ENCODE assay signal across 8 cellular contexts in the genomic region with DNA sequence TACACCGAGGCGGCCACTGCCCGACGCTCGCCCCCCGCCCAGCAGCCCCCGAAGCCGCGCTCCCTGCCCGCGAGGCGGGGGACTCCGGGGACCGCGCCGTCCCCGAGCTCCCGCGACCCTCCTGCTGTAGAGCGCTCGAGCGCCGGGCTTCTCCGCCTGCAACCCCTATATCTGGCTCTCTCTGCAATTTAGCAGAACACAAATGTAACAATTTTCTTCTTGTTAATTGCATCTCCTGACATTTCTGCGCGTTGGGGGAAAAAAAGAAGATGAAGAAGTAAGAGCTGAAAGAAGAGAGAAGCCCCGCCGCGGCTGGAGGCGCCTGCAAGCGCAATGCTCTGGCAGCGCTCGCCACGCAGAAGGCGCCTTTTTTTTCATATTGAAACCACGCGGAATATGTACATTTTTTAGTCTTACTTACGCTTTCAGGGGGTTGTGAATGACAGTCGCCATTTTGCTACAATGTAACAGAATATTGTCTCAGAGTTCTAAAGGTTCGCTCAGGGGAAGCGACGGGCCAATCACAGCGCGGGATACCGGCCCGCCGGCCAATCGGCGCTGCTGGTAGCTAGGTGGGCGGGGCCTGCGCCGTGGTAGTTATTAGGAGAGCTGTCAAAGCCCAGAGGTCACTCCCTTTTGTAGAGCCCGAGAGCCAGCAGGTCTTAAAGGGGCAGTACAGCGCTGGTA. TPM values are rescaled to one million over a fixed set of nuclear protein-coding genes. Genes with fewer than 3 reads are reported as not detected.
DNase-seq lines count a peak whose midpoint lies in the region; ATAC-seq and TF ChIP-seq lines count a peak whose summit lies in the region.

TSS of gene DPF3 (minus strand) at position 466 of the 687 bp plus-strand sequence. CDS start at position 453, 13 bp downstream.

- ATAC-seq in HG03432 (IDR thresholded peaks at IDR 0.05; ENCODE audit: unreplicated experiment): peak; percentile 98

- no peaks in the 10 kb centered on the region for H3K36me3 ChIP-seq in kidney epithelial cell (ENCODE audit: control insufficient read depth, insufficient read depth, low read length)

- peak within 1 kb of the TSS; percentile 84 for H3K4me3 Mint-ChIP-seq in chondrocyte (ENCODE audit: unreplicated experiment)

- H3K4me3 ChIP-seq in kidney epithelial cell (ENCODE audit: low read depth, low read length): peak within 1 kb of the TSS; percentile 69

- DNase-seq in AG08396 (ENCODE audit: low spot score): peak; percentile 97
- DNase-seq in GM19238 (ENCODE audit: insufficient read length, low spot score): peak; percentile 93
- DNase-seq in NCI-H446 treated with DMSO at 0.1 percent for 48 hours (lab: John Stamatoyannopoulos, UW): peak; percentile 80
- DNase-seq in activated CD4-positive, alpha-beta T cell treated with anti-CD3 and anti-CD28 coated beads for 1 hour: peak; percentile 87
- DNase-seq in chondrocyte (ENCODE audit: low spot score): peak; percentile 97
- peak; percentile 86 for DNase-seq in kidney epithelial cell (ENCODE audit: low read depth)
- peak; percentile 80 to 91 for DNase-seq in stimulated activated CD4-positive, alpha-beta T cell treated with anti-CD3 and anti-CD28 coated beads, Interleukin-15, amount 100 ng/mL, for 1 hour (ENCODE audit: low read depth in 1 of 2, low spot score in 1 of 2)

- no peaks in the 10 kb centered on the region for H3K36me3 Mint-ChIP-seq in chondrocyte (ENCODE audit: low read depth)

- H3K27me3 Mint-ChIP-seq in chondrocyte (ENCODE audit: low read depth): peaks cover 4% of the 10 kb centered on the region

- no peaks in the 10 kb centered on the region for H3K9me3 Mint-ChIP-seq in chondrocyte (ENCODE audit: low read depth)

- H3K27me3 ChIP-seq in kidney epithelial cell (ENCODE audit: control insufficient read depth, insufficient read depth, low read length): no peaks in the 10 kb centered on the region

- peaks cover 27% of the 10 kb centered on the region for H3K4me1 Mint-ChIP-seq in chondrocyte (ENCODE audit: low read depth)

- TF ChIP-seq CTCF in chondrocyte (IDR thresholded peaks at IDR 0.05) (no peak), kidney epithelial cell (IDR thresholded peaks at IDR 0.05; ENCODE audit: insufficient read depth, low read length, poor library complexity, severe bottlenecking) (no peak)

- peak within 1 kb of the TSS; percentile 50 for H3K27ac Mint-ChIP-seq in chondrocyte (ENCODE audit: unreplicated experiment)

RNA-seq across cellular contexts. Expression of gene DPF3, which starts in this region (rescaled TPM):
- 1.1 to 2.3 TPM (median 1.1 TPM) in 3 replicates for total RNA-seq in chondrocyte
- total RNA-seq in kidney epithelial cell: 0.79 TPM in 1 of 2 replicates, not detected in the other

Comparison
In these comparisons a context has a peak if more than half of its experiments do, and no peak if none do; other contexts are left out.
1. Peak in every context shown above with its lines: DNase-seq, ATAC-seq and H3K4me3 ChIP-seq.
2. Peak in DNase-seq and H3K4me3 ChIP-seq in kidney epithelial cell; RNA of the gene not detected or under 1 TPM.